Comparison of ENCODE assay signal across 8 cellular contexts in the genomic region with DNA sequence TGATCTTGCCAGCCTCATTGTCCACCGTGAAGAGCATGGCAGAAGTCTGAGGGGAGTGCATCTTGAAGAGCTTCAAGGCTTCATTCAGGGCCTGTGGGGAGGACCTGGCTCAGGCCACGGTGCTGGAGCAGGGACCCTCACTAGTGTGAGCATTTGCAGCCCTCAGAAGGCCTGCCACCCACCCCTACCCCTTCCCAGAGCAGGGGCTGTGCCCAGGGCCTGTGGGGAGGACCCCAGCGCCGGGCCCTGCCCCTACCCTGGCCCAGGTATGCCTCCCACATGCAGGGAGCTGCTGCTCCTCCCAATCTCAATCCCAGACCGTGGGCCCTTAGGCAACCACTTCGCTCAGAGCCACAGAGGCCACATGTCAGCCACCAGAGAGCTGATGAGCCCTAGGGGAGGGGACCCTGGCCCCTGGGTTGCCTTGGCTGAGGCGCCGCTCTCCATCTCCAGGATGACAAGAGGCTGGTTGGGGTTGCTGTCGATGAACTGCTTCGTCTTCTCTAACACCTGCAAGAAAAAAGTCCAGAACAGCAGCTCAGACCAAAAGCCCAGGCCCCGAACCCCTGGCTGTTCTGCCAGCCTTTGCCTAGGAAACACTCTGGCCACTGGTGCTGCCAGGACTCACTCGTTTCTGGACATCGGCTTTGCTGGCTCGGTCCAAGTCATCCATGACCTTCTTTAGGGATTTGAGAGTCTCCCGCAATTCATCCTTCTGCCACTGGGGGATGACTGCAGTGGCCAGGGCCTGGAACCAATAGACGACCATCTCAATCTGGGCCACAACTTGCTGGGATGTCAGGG. TPM values are rescaled to one million over a fixed set of nuclear protein-coding genes. Genes with fewer than 3 reads are reported as not detected.
DNase-seq lines count a peak whose midpoint lies in the region; ATAC-seq, FAIRE-seq and TF ChIP-seq lines count a peak whose summit lies in the region.

No MANE protein-coding gene starts in this region.

- H3K4me1 ChIP-seq in keratinocyte (ENCODE audit: control insufficient read depth, extremely low read depth, insufficient read depth, low read length) (no peaks in the 10 kb centered on the region), testis (peaks cover 19% of the 10 kb centered on the region)

- peaks cover 21% of the 10 kb centered on the region for H3K4me1 Mint-ChIP-seq in activated naive CD8-positive, alpha-beta T cell treated with anti-CD3 and anti-CD28 coated beads, Interleukin-2, amount 50 U/mL, for 24 hours

- peaks cover 53% of the 10 kb centered on the region for H3K36me3 Mint-ChIP-seq in activated naive CD8-positive, alpha-beta T cell treated with anti-CD3 and anti-CD28 coated beads, Interleukin-2, amount 50 U/mL, for 24 hours (ENCODE audit: low read depth)

- H3K27ac ChIP-seq in keratinocyte (ENCODE audit: control insufficient read depth, insufficient read depth, low read length), result no peak overlapping the region
- no peak overlapping the region for H3K27ac ChIP-seq in testis

- peak; percentile 61 for DNase-seq in NCI-H82 (lab: John Stamatoyannopoulos, UW)
- no peak for DNase-seq in NCI-H82 treated with DMSO at 0.1 percent for 48 hours (lab: John Stamatoyannopoulos, UW; ENCODE audit: unreplicated experiment)
- peak; percentile 25 for DNase-seq in MG63
- peak; percentile 57 for DNase-seq in activated naive CD8-positive, alpha-beta T cell treated with anti-CD3 and anti-CD28 coated beads, Interleukin-2, amount 50 U/mL, for 24 hours
- DNase-seq in keratinocyte (ENCODE audit: low read depth, low spot score), result no peak
- peak; percentile 41 for DNase-seq in testis
- no peak for DNase-seq in NCI-H1694 (lab: John Stamatoyannopoulos, UW)
- DNase-seq in NCI-H446 treated with DMSO at 0.1 percent for 48 hours (lab: John Stamatoyannopoulos, UW), result no peak

- H3K4me3 ChIP-seq in MG63 (no peak overlapping the region), keratinocyte (ENCODE audit: control insufficient read depth in 2 of 3, extremely low read depth in 1 of 3, insufficient read depth in 2 of 3, low read depth in 1 of 3, low read length in 3 of 3) (no peak overlapping the region), testis (no peak overlapping the region)

- no peak overlapping the region for H3K9ac ChIP-seq in keratinocyte (ENCODE audit: control insufficient read depth, extremely low read depth, insufficient read depth, low read length)

- 59 to 77% methylated on average over 9 to 16 of the region's 16 CpGs for WGBS in testis, 2 donors

- dilution Hi-C loops in keratinocyte (cut with MboI; ENCODE audit: extremely low pct_ligation_motif_present, low sequenced_read_pairs), result no loop called here

- H3K9me3 Mint-ChIP-seq in activated naive CD8-positive, alpha-beta T cell treated with anti-CD3 and anti-CD28 coated beads, Interleukin-2, amount 50 U/mL, for 24 hours, result no peaks in the 10 kb centered on the region

- TF ChIP-seq CTCF in keratinocyte (optimal IDR thresholded peaks at IDR 0.05 in 1 of 3, IDR thresholded peaks at IDR 0.05 in 1 of 3, conservative IDR thresholded peaks at IDR 0.05 in 1 of 3; ENCODE audit: extremely low read depth in 1 of 3, insufficient read depth in 2 of 3, low read length in 3 of 3) (peak; percentile 45 to 67 (median 64)), testis (IDR thresholded peaks at IDR 0.05) (peak; percentile 14 to 57 (median 42))

- no peak overlapping the region for H3K27ac Mint-ChIP-seq in activated naive CD8-positive, alpha-beta T cell treated with anti-CD3 and anti-CD28 coated beads, Interleukin-2, amount 50 U/mL, for 24 hours

- H4K20me1 ChIP-seq in keratinocyte (ENCODE audit: control insufficient read depth, extremely low read depth, insufficient read depth, low read length), result peaks cover 12% of the 10 kb centered on the region

- no peak overlapping the region for H3K4me3 Mint-ChIP-seq in activated naive CD8-positive, alpha-beta T cell treated with anti-CD3 and anti-CD28 coated beads, Interleukin-2, amount 50 U/mL, for 24 hours

- intact Hi-C loops in testis (cut with DNase I; ENCODE audit: low total_unique reads), result no loop called here

- no peak for FAIRE-seq in keratinocyte (lab: Jason Lieb, UNC)

- ATAC-seq in activated naive CD8-positive, alpha-beta T cell treated with anti-CD3 and anti-CD28 coated beads, Interleukin-2, amount 50 U/mL, for 24 hours, result no peak

- H3K36me3 ChIP-seq in MG63 (peaks cover 46% of the 10 kb centered on the region), keratinocyte (ENCODE audit: control insufficient read depth in 2 of 2, extremely low read depth in 1 of 2, insufficient read depth in 2 of 2, low read length in 2 of 2) (peaks cover 41 to 42% of the 10 kb centered on the region in 2 experiments), testis (ENCODE audit: low read depth, missing control alignments) (no peaks in the 10 kb centered on the region)

- H3K4me2 ChIP-seq in keratinocyte (ENCODE audit: control insufficient read depth, extremely low read depth, insufficient read depth, low read depth, low read length), result no peak overlapping the region

- H3K79me2 ChIP-seq in keratinocyte (ENCODE audit: control insufficient read depth, insufficient read depth, low read length), result peaks cover 24% of the 10 kb centered on the region

- no peaks in the 10 kb centered on the region for H3K27me3 ChIP-seq in MG63
- no peaks in the 10 kb centered on the region for H3K27me3 ChIP-seq in keratinocyte (ENCODE audit: control insufficient read depth, extremely low read depth, insufficient read depth, low read length)
- H3K27me3 ChIP-seq in testis, result no peaks in the 10 kb centered on the region

- no peaks in the 10 kb centered on the region for H3K9me3 ChIP-seq in MG63
- H3K9me3 ChIP-seq in keratinocyte (ENCODE audit: control insufficient read depth, low read depth, low read length), result no peaks in the 10 kb centered on the region
- no peaks in the 10 kb centered on the region for H3K9me3 ChIP-seq in testis

- H2AFZ ChIP-seq in keratinocyte (ENCODE audit: control insufficient read depth, low read length), result no peak overlapping the region

- H3K9me1 ChIP-seq in keratinocyte (ENCODE audit: control insufficient read depth, extremely low read depth, insufficient read depth, low read length), result peaks cover 2% of the 10 kb centered on the region

- H3K27me3 Mint-ChIP-seq in activated naive CD8-positive, alpha-beta T cell treated with anti-CD3 and anti-CD28 coated beads, Interleukin-2, amount 50 U/mL, for 24 hours, result no peaks in the 10 kb centered on the region

- no peak for TF ChIP-seq POLR2A in testis (IDR thresholded peaks at IDR 0.05)

RNA-seq across cellular contexts. Expression of a gene that starts 1.8 kb away (rescaled TPM):
- 12.2 and 14.3 TPM in 2 replicates for total RNA-seq in MG63 (2014; rRNA removed; shearing (Covaris generic); ENCODE audit: low replicate concordance)
- polyA plus RNA-seq in keratinocyte (5.9 to 9.6 TPM (median 7.5 TPM) in 3 replicates), testis (ENCODE audit: insufficient read depth, low read depth, low replicate concordance) (9.4 TPM)
- polyA plus RNA-seq in keratinocyte (2011; ENCODE audit: low read depth), result 4.6 TPM
- polyA plus RNA-seq in keratinocyte (2011; cell fraction: cytosol; rRNA removed), result 5.9 and 6.6 TPM in 2 replicates
- 13.0 and 13.3 TPM in 2 replicates for polyA plus RNA-seq in keratinocyte (2011; cell fraction: nucleus; rRNA removed)
- 6.7 and 8.0 TPM in 2 replicates for polyA plus RNA-seq in keratinocyte (2012; ENCODE audit: low replicate concordance)
- 5.4 to 6.8 TPM (median 5.8 TPM) in 3 replicates for polyA minus RNA-seq in keratinocyte
- 15.9 TPM for polyA minus RNA-seq in keratinocyte (2011; cell fraction: cytosol; rRNA and poly(A)+ RNA removed)
- 9.6 and 12.3 TPM in 2 replicates for polyA minus RNA-seq in keratinocyte (2011; cell fraction: nucleus; rRNA and poly(A)+ RNA removed)
- total RNA-seq in testis, result 10 to 100 TPM; 33.6 to 38.6 TPM

RNA-seq across cellular contexts. Expression of a gene that starts 35.8 kb away (rescaled TPM):
- total RNA-seq in MG63 (2014; rRNA removed; shearing (Covaris generic); ENCODE audit: low replicate concordance), result 125 and 174 TPM in 2 replicates
- polyA plus RNA-seq in keratinocyte, result 78.3 to 99.2 TPM (median 83.7 TPM) in 3 replicates
- 95.7 TPM for polyA plus RNA-seq in keratinocyte (2011; ENCODE audit: low read depth)
- 59.2 and 59.4 TPM in 2 replicates for polyA plus RNA-seq in keratinocyte (2011; cell fraction: cytosol; rRNA removed)
- 123 and 127 TPM in 2 replicates for polyA plus RNA-seq in keratinocyte (2011; cell fraction: nucleus; rRNA removed)
- 82.4 and 139 TPM in 2 replicates for polyA plus RNA-seq in keratinocyte (2012; ENCODE audit: low replicate concordance)
- polyA minus RNA-seq in keratinocyte, result 107 to 118 TPM (median 118 TPM) in 3 replicates
- 68.1 TPM for polyA minus RNA-seq in keratinocyte (2011; cell fraction: cytosol; rRNA and poly(A)+ RNA removed)
- 83.9 and 123 TPM in 2 replicates for polyA minus RNA-seq in keratinocyte (2011; cell fraction: nucleus; rRNA and poly(A)+ RNA removed)
- 10 to 100 TPM; 68.7 to 68.9 TPM for total RNA-seq in testis
- polyA plus RNA-seq in testis (ENCODE audit: insufficient read depth, low read depth, low replicate concordance), result 56.8 TPM

RNA-seq across cellular contexts. Expression of a gene that starts 45.5 kb away (rescaled TPM):
- 7.9 and 27.3 TPM in 2 replicates for total RNA-seq in MG63 (2014; rRNA removed; shearing (Covaris generic); ENCODE audit: low replicate concordance)
- polyA plus RNA-seq in keratinocyte, result 17.5 to 38.9 TPM (median 24.6 TPM) in 3 replicates
- 47.4 TPM for polyA plus RNA-seq in keratinocyte (2011; ENCODE audit: low read depth)
- polyA plus RNA-seq in keratinocyte (2011; cell fraction: cytosol; rRNA removed), result 27.8 and 29.6 TPM in 2 replicates
- polyA plus RNA-seq in keratinocyte (2011; cell fraction: nucleus; rRNA removed), result 27.3 and 34.1 TPM in 2 replicates
- 21.3 and 26.1 TPM in 2 replicates for polyA plus RNA-seq in keratinocyte (2012; ENCODE audit: low replicate concordance)
- 10.0 to 16.6 TPM (median 14.2 TPM) in 3 replicates for polyA minus RNA-seq in keratinocyte
- polyA minus RNA-seq in keratinocyte (2011; cell fraction: cytosol; rRNA and poly(A)+ RNA removed), result 6.7 TPM
- 3.0 and 6.9 TPM in 2 replicates for polyA minus RNA-seq in keratinocyte (2011; cell fraction: nucleus; rRNA and poly(A)+ RNA removed)
- total RNA-seq in testis, result 10 to 100 TPM; 59.5 to 80.2 TPM
- polyA plus RNA-seq in testis (ENCODE audit: insufficient read depth, low read depth, low replicate concordance), result 123 TPM

Comparison
In these comparisons a context has a peak if more than half of its experiments do, and no peak if none do; other contexts are left out.
1. DNase-seq: peak in NCI-H82 (single experiment), MG63 (single experiment), activated naive CD8-positive, alpha-beta T cell treated with anti-CD3 and anti-CD28 coated beads, Interleukin-2, amount 50 U/mL, for 24 hours (single experiment) and testis (single experiment); none in NCI-H82 treated with DMSO at 0.1 percent for 48 hours (single experiment), keratinocyte (single experiment), NCI-H1694 (single experiment) and NCI-H446 treated with DMSO at 0.1 percent for 48 hours (single experiment).